In the genomic region with DNA sequence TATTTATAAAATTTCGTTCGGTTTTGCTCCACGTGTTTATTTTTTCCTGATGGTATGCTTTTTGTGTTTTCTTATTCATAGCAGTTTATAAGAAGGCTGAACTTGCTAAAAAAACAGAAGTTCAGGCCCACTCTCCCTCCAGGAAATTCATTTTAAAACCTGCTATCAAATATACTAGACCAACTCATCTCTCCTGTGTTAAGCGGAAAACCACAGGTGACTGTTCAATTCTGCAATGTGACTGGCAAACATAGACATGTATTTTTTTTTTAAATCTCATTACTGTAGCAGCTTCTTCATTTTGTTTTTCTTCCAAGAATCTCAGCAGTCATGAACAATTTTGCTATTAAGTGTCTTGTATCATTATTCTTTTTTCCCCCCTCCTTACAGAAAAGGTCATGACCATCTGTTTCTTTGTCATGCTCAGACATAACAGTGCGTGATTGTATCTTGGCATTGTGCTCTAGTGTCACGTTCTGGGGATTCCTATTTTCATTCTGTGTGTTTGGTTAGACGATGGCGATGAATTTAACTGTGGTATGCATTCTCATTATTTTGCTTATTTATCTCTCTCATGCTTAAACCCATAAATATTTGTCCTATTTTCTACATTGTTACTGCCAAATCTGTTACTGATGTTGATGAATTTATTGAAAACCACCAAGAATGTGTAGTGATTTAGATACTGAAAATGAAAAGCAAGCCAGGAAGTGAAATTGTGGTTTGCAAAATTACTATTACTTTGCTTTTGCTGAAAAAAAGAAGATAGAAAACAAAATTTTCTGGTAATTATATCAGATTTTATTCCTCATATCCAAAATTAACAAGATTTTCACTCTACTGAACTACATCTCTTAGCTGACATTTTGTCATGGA, we compare ENCODE assay signal across 11 cellular contexts.
DNase-seq lines count a peak whose midpoint lies in the region; ATAC-seq, FAIRE-seq and TF ChIP-seq lines count a peak whose summit lies in the region.
"Had no signal": no experiment of that assay in that cellular context is flagged by ENCODE, and none has a peak within 500 bp of the region (broad histone marks: within the 10 kb centered on the region; RNA-seq: fewer than 3 reads in every experiment).

No MANE protein-coding gene starts in this region.

- TF ChIP-seq CTCF in prostate gland (IDR thresholded peaks at IDR 0.05) (no peak), kidney (IDR thresholded peaks at IDR 0.05; ENCODE audit: borderline replicate concordance, extremely low read depth, insufficient read depth) (no peak)

- FAIRE-seq in kidney (lab: Jason Lieb, UNC): no peak
- FAIRE-seq: RCC 7860 had no signal

- no peaks in the 10 kb centered on the region for H3K9me3 ChIP-seq in CD4-positive, CD25-positive, alpha-beta regulatory T cell (ENCODE audit: control insufficient read depth in 2 of 2, low read length in 2 of 2)
- no peaks in the 10 kb centered on the region for H3K9me3 ChIP-seq in prostate gland
- no peaks in the 10 kb centered on the region for H3K9me3 ChIP-seq in kidney (ENCODE audit: control insufficient read depth in 1 of 2, low read length in 2 of 2)

- no peaks in the 10 kb centered on the region for H3K36me3 Mint-ChIP-seq in CD4-positive, CD25-positive, alpha-beta regulatory T cell

- H3K27me3 Mint-ChIP-seq in CD4-positive, CD25-positive, alpha-beta regulatory T cell: no peaks in the 10 kb centered on the region
- H3K27me3 Mint-ChIP-seq: activated CD4-positive, alpha-beta T cell treated with anti-CD3 and anti-CD28 coated beads, Interleukin-2, amount 10 ng/mL, durations not matched to agents 24 days and 14 days had no signal

- ATAC-seq in CD4-positive, CD25-positive, alpha-beta regulatory T cell (ENCODE audit: low read depth in 2 of 2): no peak
- ATAC-seq in GM19043 (IDR thresholded peaks at IDR 0.05; ENCODE audit: low read depth, unreplicated experiment): peak; percentile 66
- ATAC-seq in HG02763 (IDR thresholded peaks at IDR 0.05; ENCODE audit: unreplicated experiment): peak; percentile 66
- ATAC-seq in HG03571 (IDR thresholded peaks at IDR 0.05; ENCODE audit: unreplicated experiment): peak; percentile 77

- H3K4me1 Mint-ChIP-seq in CD4-positive, CD25-positive, alpha-beta regulatory T cell: peaks cover 3 to 7% (median 6%) of the 10 kb centered on the region in 4 donors
- H3K4me1 Mint-ChIP-seq: activated CD4-positive, alpha-beta T cell treated with anti-CD3 and anti-CD28 coated beads, Interleukin-2, amount 10 ng/mL, durations not matched to agents 24 days and 14 days had no signal

- H3K4me1 ChIP-seq in CD4-positive, CD25-positive, alpha-beta regulatory T cell (ENCODE audit: control insufficient read depth, insufficient read depth, low read length, poor library complexity, severe bottlenecking): no peaks in the 10 kb centered on the region
- H3K4me1 ChIP-seq in prostate gland (replicated peaks): no peaks in the 10 kb centered on the region
- no peaks in the 10 kb centered on the region for H3K4me1 ChIP-seq in kidney (ENCODE audit: control insufficient read depth in 1 of 2, insufficient read depth in 1 of 2, low read depth in 1 of 2, low read length in 2 of 2)

- H3K4me3 ChIP-seq in CD4-positive, CD25-positive, alpha-beta regulatory T cell (ENCODE audit: low read depth, low read length): peak overlapping the region; percentile 35
- H3K4me3 ChIP-seq in prostate gland: no peak overlapping the region
- no peak overlapping the region for H3K4me3 ChIP-seq in kidney (ENCODE audit: low read length in 2 of 2)
- H3K4me3 ChIP-seq: lung had no signal

- peak in 1 of 3 donors; percentile 31 for DNase-seq in CD4-positive, CD25-positive, alpha-beta regulatory T cell
- DNase-seq in prostate gland (ENCODE audit: low spot score): no peak
- DNase-seq in NCI-H446 (lab: John Stamatoyannopoulos, UW): no peak
- DNase-seq in D341Med (ENCODE audit: low spot score): no peak
- DNase-seq in kidney: no peak
- DNase-seq: activated CD4-positive, alpha-beta T cell treated with anti-CD3 and anti-CD28 coated beads, Interleukin-2, amount 10 ng/mL, durations not matched to agents 24 days and 14 days had no signal

- no peak overlapping the region for H3K27ac ChIP-seq in CD4-positive, CD25-positive, alpha-beta regulatory T cell (ENCODE audit: insufficient read depth, low read length, poor library complexity, severe bottlenecking)
- H3K27ac ChIP-seq in prostate gland: no peak overlapping the region
- H3K27ac ChIP-seq in kidney (ENCODE audit: low read depth in 2 of 2, low read length in 2 of 2): no peak overlapping the region

- TF ChIP-seq POLR2A in prostate gland (IDR thresholded peaks at IDR 0.05): no peak

- H3K4me3 Mint-ChIP-seq in CD4-positive, CD25-positive, alpha-beta regulatory T cell: peak overlapping the region in 2 of 4 donors; percentile 3 to 4
- H3K4me3 Mint-ChIP-seq: activated CD4-positive, alpha-beta T cell treated with anti-CD3 and anti-CD28 coated beads, Interleukin-2, amount 10 ng/mL, durations not matched to agents 24 days and 14 days had no signal

- no peaks in the 10 kb centered on the region for H3K36me3 ChIP-seq in CD4-positive, CD25-positive, alpha-beta regulatory T cell (ENCODE audit: control insufficient read depth, insufficient read depth, low read length)
- no peaks in the 10 kb centered on the region for H3K36me3 ChIP-seq in prostate gland
- H3K36me3 ChIP-seq in kidney (ENCODE audit: control insufficient read depth in 1 of 2, insufficient read depth in 2 of 2, low read length in 2 of 2): no peaks in the 10 kb centered on the region

- H3K9me3 Mint-ChIP-seq in CD4-positive, CD25-positive, alpha-beta regulatory T cell: peaks cover 0 to 5% (median 3%) of the 10 kb centered on the region in 7 donors
- H3K9me3 Mint-ChIP-seq: activated CD4-positive, alpha-beta T cell treated with anti-CD3 and anti-CD28 coated beads, Interleukin-2, amount 10 ng/mL, durations not matched to agents 24 days and 14 days had no signal

- H3K27me3 ChIP-seq in CD4-positive, CD25-positive, alpha-beta regulatory T cell (ENCODE audit: control insufficient read depth, insufficient read depth, low read length): no peaks in the 10 kb centered on the region
- H3K27me3 ChIP-seq in prostate gland (replicated peaks; ENCODE audit: insufficient read depth): no peaks in the 10 kb centered on the region

- H3K9ac ChIP-seq in kidney (ENCODE audit: low read length in 2 of 2): no peak overlapping the region

- intact Hi-C loops in prostate gland (cut with DNase I): no loop called here
- intact Hi-C loops in kidney (cut with DNase I): no loop called here

- WGBS in prostate gland: 49% methylated on average over 8 of the region's 8 CpGs

- H3K27ac Mint-ChIP-seq in CD4-positive, CD25-positive, alpha-beta regulatory T cell: no peak overlapping the region
- H3K27ac Mint-ChIP-seq: activated CD4-positive, alpha-beta T cell treated with anti-CD3 and anti-CD28 coated beads, Interleukin-2, amount 10 ng/mL, durations not matched to agents 24 days and 14 days had no signal

Comparison
In these comparisons a context has a peak if more than half of its experiments do, and no peak if none do; other contexts are left out.
1. ATAC-seq: peak in GM19043 (single experiment), HG02763 (single experiment) and HG03571 (single experiment); none in CD4-positive, CD25-positive, alpha-beta regulatory T cell (0 of 2).